9 cellular contexts compared by ENCODE assay signal in the genomic region with DNA sequence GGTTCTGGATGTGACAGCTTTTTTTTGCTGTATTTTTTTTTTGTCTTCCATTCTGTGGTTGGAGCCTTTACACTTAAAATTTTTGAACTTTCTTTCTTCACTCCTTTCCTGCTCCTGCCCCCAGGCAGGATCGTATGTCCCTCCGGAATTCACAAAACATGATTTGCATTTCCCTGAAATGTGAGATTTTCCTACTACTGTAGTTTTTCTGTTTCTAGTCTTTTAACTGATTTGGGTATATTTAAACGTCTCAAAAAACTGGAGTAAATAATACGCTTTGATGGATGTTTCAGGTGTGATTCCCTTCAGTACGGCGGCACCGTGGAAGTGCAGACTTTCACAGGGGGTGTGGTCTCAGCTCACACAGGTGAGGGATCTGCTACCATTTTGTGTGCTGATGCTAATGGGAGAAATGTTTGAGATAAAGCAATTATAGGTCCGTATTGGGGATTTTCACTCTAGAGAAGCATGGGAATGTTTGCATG. TPM values are rescaled to one million over a fixed set of nuclear protein-coding genes. Genes with fewer than 3 reads are reported as not detected.
A peak's percentile ranks its signal among the peaks of the same experiment; 100 is the strongest.
DNase-seq lines count a peak whose midpoint lies in the region; ATAC-seq, FAIRE-seq and TF ChIP-seq lines count a peak whose summit lies in the region.
"Had no signal": no experiment of that assay in that cellular context is flagged by ENCODE, and none has a peak within 500 bp of the region (broad histone marks: within the 10 kb centered on the region; RNA-seq: fewer than 3 reads in every experiment).

No MANE protein-coding gene starts in this region.

- H3K4me3 ChIP-seq in HUES48 (ENCODE audit: low read depth, low read length) (peak overlapping the region; percentile 96), bronchial epithelial cell (ENCODE audit: low read depth, low read length) (peak overlapping the region; percentile 100)

- no peak for ATAC-seq in HG03135 (IDR thresholded peaks at IDR 0.05; ENCODE audit: unreplicated experiment)
- no peak for ATAC-seq in HG02870 (IDR thresholded peaks at IDR 0.05; ENCODE audit: unreplicated experiment)

- no peaks in the 10 kb centered on the region for H3K9me3 ChIP-seq in HUES48 (ENCODE audit: control insufficient read depth, insufficient read depth, low read length)

- no peaks in the 10 kb centered on the region for H3K27me3 Mint-ChIP-seq in mesothelial cell of epicardium (ENCODE audit: low read depth)

- peaks cover 29% of the 10 kb centered on the region for H3K27me3 ChIP-seq in HUES48 (ENCODE audit: control insufficient read depth, insufficient read depth, low read length)
- H3K27me3 ChIP-seq in bronchial epithelial cell (ENCODE audit: control insufficient read depth, insufficient read depth, low read length) = no peaks in the 10 kb centered on the region

- peaks cover 14% of the 10 kb centered on the region for H3K36me3 Mint-ChIP-seq in mesothelial cell of epicardium

- peak overlapping the region; percentile 99 for H3K27ac Mint-ChIP-seq in mesothelial cell of epicardium

- no peak for FAIRE-seq in bronchial epithelial cell (lab: Jason Lieb, UNC)

- H3K4me3 Mint-ChIP-seq in mesothelial cell of epicardium = peak overlapping the region; percentile 98

- TF ChIP-seq CTCF in 22Rv1 (IDR thresholded peaks at IDR 0.05) (no peak), bronchial epithelial cell (IDR thresholded peaks at IDR 0.05; ENCODE audit: insufficient read depth, low read length, severe bottlenecking) (no peak), mesothelial cell of epicardium (IDR thresholded peaks at IDR 0.05; ENCODE audit: unreplicated experiment) (no peak)

- H3K9me3 Mint-ChIP-seq in mesothelial cell of epicardium = no peaks in the 10 kb centered on the region

- H3K4me1 Mint-ChIP-seq in mesothelial cell of epicardium = peaks cover 20% of the 10 kb centered on the region

- peaks cover 5% of the 10 kb centered on the region; the same call in 1 of the 2 replicates for H3K4me1 ChIP-seq in HUES48 (ENCODE audit: control insufficient read depth, insufficient read depth, low read length)

- H3K9ac ChIP-seq in HUES48 (ENCODE audit: low read depth, low read length) = peak overlapping the region; percentile 45; the same call in 1 of the 2 replicates

- peak overlapping the region; percentile 100 for H3K27ac ChIP-seq in 22Rv1
- peak overlapping the region; percentile 100 for H3K27ac ChIP-seq in HUES48 (ENCODE audit: low read depth, low read length)

- DNase-seq in bronchial epithelial cell (ENCODE audit: low read depth) (no peak), mesothelial cell of epicardium (ENCODE audit: low spot score in 2 of 2, unreplicated experiment in 2 of 2) (no peak), NCI-H748 (lab: John Stamatoyannopoulos, UW; ENCODE audit: unreplicated experiment) (no peak), HuH-7.5 (ENCODE audit: low spot score) (no peak)
- DNase-seq: NCI-H524 treated with DMSO at 0.1 percent for 48 hours had no signal

- H3K36me3 ChIP-seq in HUES48 (ENCODE audit: control insufficient read depth, insufficient read depth, low read length) (peaks cover 46% of the 10 kb centered on the region), bronchial epithelial cell (ENCODE audit: control insufficient read depth, insufficient read depth, low read length) (peaks cover 13% of the 10 kb centered on the region)

RNA-seq across cellular contexts. Expression of a gene that starts 0.7 kb away (rescaled TPM):
- 10.0 and 13.7 TPM in 2 replicates for total RNA-seq in bronchial epithelial cell
- total RNA-seq in mesothelial cell of epicardium = 74.2 to 79.7 TPM (median 74.8 TPM) in 3 replicates

RNA-seq across cellular contexts. Expression of a gene that starts 41.4 kb away (rescaled TPM):
- total RNA-seq in bronchial epithelial cell (7.9 and 13.8 TPM in 2 replicates), mesothelial cell of epicardium (93.0 to 98.4 TPM (median 97.5 TPM) in 3 replicates)

RNA-seq across cellular contexts. Expression of a gene that starts 48.6 kb away (rescaled TPM):
- total RNA-seq in bronchial epithelial cell (10.6 and 14.2 TPM in 2 replicates), mesothelial cell of epicardium (44.6 to 53.2 TPM (median 46.4 TPM) in 3 replicates)

RNA-seq across cellular contexts. Expression of a gene that starts 48.9 kb away (rescaled TPM):
- total RNA-seq in bronchial epithelial cell (2.6 and 7.8 TPM in 2 replicates), mesothelial cell of epicardium (39.1 to 43.7 TPM (median 43.5 TPM) in 3 replicates)
